Comparison of ENCODE assay signal across 9 cellular contexts in the genomic region with DNA sequence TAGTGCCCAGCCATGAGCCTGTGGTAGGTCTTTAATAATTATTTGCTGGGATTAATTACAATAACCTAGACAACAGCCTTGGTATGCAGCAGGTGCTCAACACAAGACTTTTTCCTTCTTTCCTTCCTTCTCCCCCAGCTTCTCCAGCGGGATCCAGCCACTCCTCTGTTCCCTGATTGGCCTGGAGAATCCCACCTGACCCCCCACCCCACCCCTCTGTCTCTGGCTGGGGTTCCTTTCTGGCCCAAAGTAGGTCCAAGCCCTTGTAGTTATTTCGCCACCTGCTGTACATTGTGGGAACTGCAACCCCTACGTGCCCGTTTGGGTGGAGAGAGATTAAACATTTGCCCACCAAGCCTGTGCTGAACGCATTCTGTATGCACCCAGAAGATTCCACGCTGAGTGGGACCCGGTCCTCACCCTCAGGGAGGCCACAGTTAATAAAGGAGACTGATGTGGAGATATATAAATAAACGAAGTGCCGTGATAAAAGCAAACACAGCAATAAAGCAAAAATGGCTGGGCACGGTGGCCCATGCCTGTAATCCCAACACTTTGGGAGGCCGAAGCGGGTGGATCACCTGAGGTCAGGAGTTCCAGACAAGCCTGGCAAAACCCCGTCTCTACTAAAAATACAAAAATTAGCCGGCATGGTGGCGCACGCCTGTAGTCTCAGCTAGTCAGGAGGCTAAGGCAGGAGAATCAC. TPM values are rescaled to one million over a fixed set of nuclear protein-coding genes. Genes with fewer than 3 reads are reported as not detected.
A peak's percentile ranks its signal among the peaks of the same experiment; 100 is the strongest.
DNase-seq lines count a peak whose midpoint lies in the region; ATAC-seq, FAIRE-seq and TF ChIP-seq lines count a peak whose summit lies in the region.
"Had no signal": no experiment of that assay in that cellular context is flagged by ENCODE, and none has a peak within 500 bp of the region (broad histone marks: within the 10 kb centered on the region; RNA-seq: fewer than 3 reads in every experiment).

No MANE protein-coding gene starts in this region.

- H3K4me1 Mint-ChIP-seq in activated T-cell treated with anti-CD3 and anti-CD28 coated beads, Interleukin-2, amount 50 U/mL, for 24 hours (ENCODE audit: low read depth), result peaks cover 19% of the 10 kb centered on the region

- no peak overlapping the region for H3K9ac ChIP-seq in parathyroid adenoma

- no peak overlapping the region for H3K4me3 Mint-ChIP-seq in activated T-cell treated with anti-CD3 and anti-CD28 coated beads, Interleukin-2, amount 50 U/mL, for 24 hours
- H3K4me3 Mint-ChIP-seq: IgD-negative memory B cell had no signal

- no peaks in the 10 kb centered on the region for H3K36me3 Mint-ChIP-seq in activated T-cell treated with anti-CD3 and anti-CD28 coated beads, Interleukin-2, amount 50 U/mL, for 24 hours (ENCODE audit: low read depth)
- H3K36me3 Mint-ChIP-seq: IgD-negative memory B cell had no signal

- H3K4me3 ChIP-seq in parathyroid adenoma (ENCODE audit: low read depth, low read length) (no peak overlapping the region), uterus (no peak overlapping the region)

- DNase-seq in COLO668 (lab: John Stamatoyannopoulos, UW; ENCODE audit: unreplicated experiment), result peak; percentile 79
- peak; percentile 41 for DNase-seq in RCC 7860 (ENCODE audit: low spot score)
- DNase-seq in activated T-cell treated with anti-CD3 and anti-CD28 coated beads, Interleukin-2, amount 50 U/mL, for 24 hours, result peak; percentile 81
- DNase-seq in fibroblast of peridontal ligament (ENCODE audit: extremely low read depth), result peak; percentile 81
- DNase-seq in uterus, result peak; percentile 58 to 69

- no peak for FAIRE-seq in RCC 7860 (lab: Jason Lieb, UNC)

- peak; percentile 84 for TF ChIP-seq CTCF in parathyroid adenoma (IDR thresholded peaks at IDR 0.05)
- peak; percentile 60 to 82 (median 72) for TF ChIP-seq CTCF in uterus (IDR thresholded peaks at IDR 0.05)

- H3K27me3 ChIP-seq in parathyroid adenoma (ENCODE audit: control insufficient read depth, insufficient read depth, low read length) (no peaks in the 10 kb centered on the region), uterus (no peaks in the 10 kb centered on the region)

- no peaks in the 10 kb centered on the region for H3K9me3 Mint-ChIP-seq in activated T-cell treated with anti-CD3 and anti-CD28 coated beads, Interleukin-2, amount 50 U/mL, for 24 hours
- H3K9me3 Mint-ChIP-seq: IgD-negative memory B cell had no signal

- H3K4me2 ChIP-seq in parathyroid adenoma (ENCODE audit: low read length), result no peak overlapping the region

- H3K4me1 ChIP-seq in parathyroid adenoma (peaks cover 4% of the 10 kb centered on the region), uterus (no peaks in the 10 kb centered on the region)

- H3K27ac ChIP-seq in parathyroid adenoma (peak overlapping the region; percentile 67), uterus (no peak overlapping the region)

- intact Hi-C loops in uterus (cut with DNase I; ENCODE audit: low total_unique reads), result no loop called here

- H3K9me3 ChIP-seq in parathyroid adenoma (ENCODE audit: control insufficient read depth, low read length) (no peaks in the 10 kb centered on the region), uterus (no peaks in the 10 kb centered on the region)

- no peak for TF ChIP-seq POLR2A in uterus (IDR thresholded peaks at IDR 0.05)

- ATAC-seq in HG03342 (IDR thresholded peaks at IDR 0.05; ENCODE audit: unreplicated experiment) (peak; percentile 46), HG03039 (IDR thresholded peaks at IDR 0.05; ENCODE audit: unreplicated experiment) (no peak)

- no peaks in the 10 kb centered on the region for H3K27me3 Mint-ChIP-seq in activated T-cell treated with anti-CD3 and anti-CD28 coated beads, Interleukin-2, amount 50 U/mL, for 24 hours

- H3K79me2 ChIP-seq in parathyroid adenoma, result no peaks in the 10 kb centered on the region

- H2AFZ ChIP-seq in parathyroid adenoma, result peak overlapping the region; percentile 76

- H3K36me3 ChIP-seq in parathyroid adenoma (ENCODE audit: control insufficient read depth, insufficient read depth, low read length) (no peaks in the 10 kb centered on the region), uterus (no peaks in the 10 kb centered on the region)

- no peak overlapping the region for H3K27ac Mint-ChIP-seq in activated T-cell treated with anti-CD3 and anti-CD28 coated beads, Interleukin-2, amount 50 U/mL, for 24 hours

RNA-seq across cellular contexts. Expression of a gene that starts 32.1 kb away (rescaled TPM):
- 10 to 100 TPM; 13.5 to 55.3 (median 42.8) TPM for total RNA-seq in uterus

RNA-seq across cellular contexts. Expression of a gene that starts 37.7 kb away (rescaled TPM):
- 10 to 100 TPM in 2 of 4 donors, 1 to 10 TPM in 1, not detected in 1; 2.0 to 20.8 (median 14.8) TPM for total RNA-seq in uterus
